1 cellular context compared by ENCODE assay signal in genomic region chr6:160137989-160138835, GRCh38.
TF ChIP-seq lines count a peak whose summit lies in the region.

No MANE protein-coding gene starts in this region.

TF ChIP-seq in HepG2, 621 proteins besides CTCF, POLR2A, EP300 and RAD21 (continued from another document and continues in another):
- no peak for TF ChIP-seq CSRNP2 (CRISPR knock-in tag; conservative IDR thresholded peaks at IDR 0.05; ENCODE audit: low read depth)
- 0 out of 2 replicates have a peak, but pooled peaks have one; percentile 22 for TF ChIP-seq ZNF629 (CRISPR knock-in tag; conservative IDR thresholded peaks at IDR 0.05)
- TF ChIP-seq NFE2 (CRISPR knock-in tag; IDR thresholded peaks at IDR 0.05) = no peak; the same call in 1 of the 2 replicates
- TF ChIP-seq HNF1A (IDR thresholded peaks at IDR 0.05; ENCODE audit: low read depth) = no peak
- TF ChIP-seq HNF1A (CRISPR knock-in tag; IDR thresholded peaks at IDR 0.05; ENCODE audit: borderline replicate concordance) = no peak
- no peak for TF ChIP-seq ZNF609 (CRISPR knock-in tag; IDR thresholded peaks at IDR 0.05; ENCODE audit: borderline replicate concordance)
- no peak for TF ChIP-seq SIN3A (IDR thresholded peaks at IDR 0.05; ENCODE audit: borderline replicate concordance, low read depth, low read length)
- no peak for TF ChIP-seq ZNF33A (CRISPR knock-in tag; IDR thresholded peaks at IDR 0.05; ENCODE audit: borderline replicate concordance)
- TF ChIP-seq GRHL1 (CRISPR knock-in tag; conservative IDR thresholded peaks at IDR 0.05) = no peak
- no peak for TF ChIP-seq ZNF276 (CRISPR knock-in tag; IDR thresholded peaks at IDR 0.05; ENCODE audit: low read depth)
- 0 out of 2 replicates have a peak, but pooled peaks have one; percentile 16 for TF ChIP-seq IRF2 (CRISPR knock-in tag; IDR thresholded peaks at IDR 0.05)
- no peak for TF ChIP-seq NFE2L2 (IDR thresholded peaks at IDR 0.05; ENCODE audit: low read length)
- no peak for TF ChIP-seq ELF4 (CRISPR knock-in tag; IDR thresholded peaks at IDR 0.05; ENCODE audit: borderline replicate concordance)
- no peak for TF ChIP-seq ZNF510 (CRISPR knock-in tag; IDR thresholded peaks at IDR 0.05; ENCODE audit: low read depth)
- no peak for TF ChIP-seq HINFP (CRISPR knock-in tag; IDR thresholded peaks at IDR 0.05; ENCODE audit: low read depth)
- no peak for TF ChIP-seq ATF1 (CRISPR knock-in tag; IDR thresholded peaks at IDR 0.05)
- no peak for TF ChIP-seq ZNF691 (CRISPR knock-in tag; IDR thresholded peaks at IDR 0.05; ENCODE audit: borderline replicate concordance, low read depth)
- TF ChIP-seq KLF12 (CRISPR knock-in tag; IDR thresholded peaks at IDR 0.05; ENCODE audit: borderline replicate concordance) = no peak
- no peak for TF ChIP-seq ARNTL (CRISPR knock-in tag; IDR thresholded peaks at IDR 0.05)
- TF ChIP-seq FOXK1 (CRISPR knock-in tag; IDR thresholded peaks at IDR 0.05; ENCODE audit: borderline replicate concordance, low read depth) = peak; percentile 62; the same call in 1 of the 2 replicates
- TF ChIP-seq NFYB (CRISPR knock-in tag; IDR thresholded peaks at IDR 0.05) = no peak
- TF ChIP-seq ZBTB34 (CRISPR knock-in tag; IDR thresholded peaks at IDR 0.05) = no peak
- no peak for TF ChIP-seq SNAPC2 (CRISPR knock-in tag; IDR thresholded peaks at IDR 0.05)
- TF ChIP-seq ZFX (CRISPR knock-in tag; IDR thresholded peaks at IDR 0.05; ENCODE audit: low read depth) = no peak
- TF ChIP-seq ZMYM3 (CRISPR knock-in tag; IDR thresholded peaks at IDR 0.05) = no peak
- peak; percentile 85 for TF ChIP-seq STAG1 (CRISPR knock-in tag; IDR thresholded peaks at IDR 0.05)
- TF ChIP-seq SNAI1 (CRISPR knock-in tag; IDR thresholded peaks at IDR 0.05; ENCODE audit: borderline replicate concordance) = 0 out of 2 replicates have a peak, but pooled peaks have one; percentile 38
- peak; percentile 89; the same call in 1 of the 2 replicates for TF ChIP-seq SSRP1 (CRISPR knock-in tag; IDR thresholded peaks at IDR 0.05)
- TF ChIP-seq RXRB (CRISPR knock-in tag; IDR thresholded peaks at IDR 0.05; ENCODE audit: borderline replicate concordance) = peak; percentile 19; the same call in 1 of the 2 replicates
- peak; percentile 79 for TF ChIP-seq ARID3A (IDR thresholded peaks at IDR 0.05; ENCODE audit: low read depth, low read length)
- TF ChIP-seq SRSF1 (optimal IDR thresholded peaks at IDR 0.05; ENCODE audit: low read depth, low read length) = no peak
- TF ChIP-seq ZNF296 (CRISPR knock-in tag; conservative IDR thresholded peaks at IDR 0.05) = no peak
- TF ChIP-seq ZBTB20 (CRISPR knock-in tag; IDR thresholded peaks at IDR 0.05; ENCODE audit: borderline replicate concordance, low read depth) = no peak
- peak; percentile 31; the same call in 1 of the 2 replicates for TF ChIP-seq HNF4A (CRISPR knock-in tag; IDR thresholded peaks at IDR 0.05)
